9 cellular contexts compared by ENCODE assay signal in genomic region chr6:18121580-18122127, GRCh38. TPM values are rescaled to one million over a fixed set of nuclear protein-coding genes. Genes with fewer than 3 reads are reported as not detected.
DNase-seq lines count a peak whose midpoint lies in the region; ATAC-seq and TF ChIP-seq lines count a peak whose summit lies in the region.
"Had no signal": no experiment of that assay in that cellular context is flagged by ENCODE, and none has a peak within 500 bp of the region (broad histone marks: within the 10 kb centered on the region; RNA-seq: fewer than 3 reads in every experiment).

No MANE protein-coding gene starts in this region.

- H3K79me2 ChIP-seq in Loucy (ENCODE audit: insufficient read depth, low read length), result no peaks in the 10 kb centered on the region

- intact Hi-C loops in colonic mucosa (cut with DNase I), result loop anchor here (5.0 kb wide), 1 partner anchor 134 kb away; the partner anchor contains the start of gene KIF13A

- H3K9me3 Mint-ChIP-seq in endodermal cell, result no peaks in the 10 kb centered on the region
- no peaks in the 10 kb centered on the region for H3K9me3 Mint-ChIP-seq in progenitor cell of endocrine pancreas (ENCODE audit: low read depth)

- H3K4me1 Mint-ChIP-seq in endodermal cell, result no peaks in the 10 kb centered on the region
- peaks cover 2% of the 10 kb centered on the region for H3K4me1 Mint-ChIP-seq in progenitor cell of endocrine pancreas (ENCODE audit: low read depth)

- TF ChIP-seq CTCF in GM06990 (IDR thresholded peaks at IDR 0.05; ENCODE audit: insufficient read depth, low read length, poor library complexity, severe bottlenecking), result peak; percentile 47
- TF ChIP-seq CTCF in Loucy (conservative IDR thresholded peaks at IDR 0.05; ENCODE audit: low read length), result peak; percentile 68
- peak; percentile 70 for TF ChIP-seq CTCF in endodermal cell (conservative IDR thresholded peaks at IDR 0.05)
- no peak for TF ChIP-seq CTCF in progenitor cell of endocrine pancreas (IDR thresholded peaks at IDR 0.05; ENCODE audit: unreplicated experiment)
- no peak for TF ChIP-seq CTCF in colonic mucosa (IDR thresholded peaks at IDR 0.05)

- H3K27me3 ChIP-seq in GM06990 (replicated peaks; ENCODE audit: control insufficient read depth, insufficient read depth, low read length) (no peaks in the 10 kb centered on the region; the same call in none of the 2 replicates), Loucy (ENCODE audit: insufficient read depth, low read length, poor library complexity, severe bottlenecking) (peaks cover 21% of the 10 kb centered on the region), endodermal cell (ENCODE audit: control insufficient read depth, insufficient read depth, low read length, poor library complexity, severe bottlenecking) (peaks cover 9% of the 10 kb centered on the region), colonic mucosa (no peaks in the 10 kb centered on the region)
- H3K27me3 ChIP-seq: pancreas had no signal

- 93 to 97% methylated on average over 13 to 19 of the region's 19 CpGs for whole genome bisulfite sequencing in endodermal cell (ENCODE audit: insufficient coverage in 1 of 2, insufficient read length in 1 of 2), 2 experiments

- H3K9ac ChIP-seq in Loucy (ENCODE audit: low read depth, low read length, poor library complexity, severe bottlenecking) (no peak overlapping the region), endodermal cell (ENCODE audit: extremely low read depth, low read length, poor library complexity, severe bottlenecking) (no peak overlapping the region), colonic mucosa (ENCODE audit: low read depth in 2 of 2, low read length in 2 of 2) (peak overlapping the region in 1 of 2 donors; percentile 74)

- no peaks in the 10 kb centered on the region for H3K4me1 ChIP-seq in Loucy (ENCODE audit: insufficient read depth, low read length, poor library complexity, severe bottlenecking)
- no peaks in the 10 kb centered on the region for H3K4me1 ChIP-seq in endodermal cell (ENCODE audit: control insufficient read depth, insufficient read depth, low read length)
- H3K4me1 ChIP-seq in colonic mucosa, result peaks cover 13% of the 10 kb centered on the region
- H3K4me1 ChIP-seq: pancreas had no signal

- H3K36me3 ChIP-seq in GM06990 (ENCODE audit: control insufficient read depth, insufficient read depth, low read length) (no peaks in the 10 kb centered on the region), Loucy (ENCODE audit: insufficient read depth, low read length) (no peaks in the 10 kb centered on the region), endodermal cell (ENCODE audit: control insufficient read depth, insufficient read depth, low read length) (no peaks in the 10 kb centered on the region), colonic mucosa (no peaks in the 10 kb centered on the region)
- H3K36me3 ChIP-seq: pancreas had no signal

- H3K9me3 ChIP-seq in Loucy (ENCODE audit: insufficient read depth, low read depth, low read length) (no peaks in the 10 kb centered on the region), endodermal cell (ENCODE audit: control insufficient read depth, low read length) (no peaks in the 10 kb centered on the region), colonic mucosa (no peaks in the 10 kb centered on the region)
- H3K9me3 ChIP-seq: pancreas had no signal

- H3F3A ChIP-seq in Loucy (ENCODE audit: low read depth), result no peaks in the 10 kb centered on the region

- H3K4me3 ChIP-seq in GM06990 (replicated peaks; ENCODE audit: low read depth, low read length), result no peak overlapping the region
- no peak overlapping the region for H3K4me3 ChIP-seq in Loucy (ENCODE audit: low read length, poor library complexity, severe bottlenecking)
- H3K4me3 ChIP-seq in endodermal cell (ENCODE audit: low read length), result no peak overlapping the region
- no peak overlapping the region for H3K4me3 ChIP-seq in colonic mucosa

- H3K27me3 Mint-ChIP-seq in endodermal cell (ENCODE audit: insufficient read depth), result peaks cover 25% of the 10 kb centered on the region
- H3K27me3 Mint-ChIP-seq in progenitor cell of endocrine pancreas, result peaks cover 47% of the 10 kb centered on the region

- DNase-seq in GM06990 (ENCODE audit: extremely low read depth, insufficient read length) (peak; percentile 10), endodermal cell (peak; percentile 77), progenitor cell of endocrine pancreas (ENCODE audit: low spot score, unreplicated experiment) (no peak), midbrain (lab: John Stamatoyannopoulos, UW) (no peak), colonic mucosa (no peak)
- DNase-seq in activated effector memory CD4-positive, alpha-beta T cell treated with anti-CD3 and anti-CD28 coated beads, Interleukin-2, amount 50 U/mL, for 16 hours, result no peak

- H3K9me2 ChIP-seq in Loucy (replicated peaks; ENCODE audit: low read depth, low read length), result no peaks in the 10 kb centered on the region

- no peaks in the 10 kb centered on the region for H4K20me1 ChIP-seq in Loucy (ENCODE audit: insufficient read depth, low read length, poor library complexity, severe bottlenecking)

- H3K27ac Mint-ChIP-seq in endodermal cell (no peak overlapping the region), progenitor cell of endocrine pancreas (peak overlapping the region; percentile 42)

- no peaks in the 10 kb centered on the region for H3K36me3 Mint-ChIP-seq in endodermal cell (ENCODE audit: low read depth)
- H3K36me3 Mint-ChIP-seq in progenitor cell of endocrine pancreas (ENCODE audit: insufficient read depth), result no peaks in the 10 kb centered on the region

- H3K4me2 ChIP-seq in Loucy (ENCODE audit: low read depth, low read length, poor library complexity, severe bottlenecking), result no peak overlapping the region

- H3K4me3 Mint-ChIP-seq in endodermal cell (peak overlapping the region; percentile 48), progenitor cell of endocrine pancreas (ENCODE audit: low read depth) (peak overlapping the region; percentile 47)

- H2AFZ ChIP-seq in Loucy (ENCODE audit: low read length), result no peak overlapping the region

- no peak for ATAC-seq in GM21723 (IDR thresholded peaks at IDR 0.05; ENCODE audit: unreplicated experiment)

- H3K27ac ChIP-seq in endodermal cell (ENCODE audit: low read depth, low read length) (no peak overlapping the region), colonic mucosa (no peak overlapping the region)

RNA-seq across cellular contexts. Expression of gene NHLRC1, which starts 0.8 kb away (rescaled TPM):
- total RNA-seq in endodermal cell, result under 1 TPM; 0.29 to 0.88 TPM
- 0.43 TPM for polyA plus RNA-seq in endodermal cell (2013, experiment 1 of 2)
- polyA plus RNA-seq in endodermal cell (2013, experiment 2 of 2), result 0.25 TPM
- 0.60 and 0.65 TPM in 2 replicates for total RNA-seq in progenitor cell of endocrine pancreas
- total RNA-seq in colonic mucosa, result 1 to 10 TPM; 1.6 to 2.5 TPM

RNA-seq across cellular contexts. Expression of gene TPMT, which starts 33.2 kb away (rescaled TPM):
- total RNA-seq in endodermal cell (10 to 100 TPM; 14.0 to 15.8 TPM), progenitor cell of endocrine pancreas (8.2 and 9.3 TPM in 2 replicates), colonic mucosa (10 to 100 TPM; 51.1 to 52.5 TPM)
- 11.1 TPM for polyA plus RNA-seq in endodermal cell (2013, experiment 1 of 2)
- 10.3 TPM for polyA plus RNA-seq in endodermal cell (2013, experiment 2 of 2)

RNA-seq across cellular contexts. Expression of gene KDM1B, which starts 33.6 kb away (rescaled TPM):
- total RNA-seq in endodermal cell (1 to 10 TPM; 7.7 to 9.3 TPM), progenitor cell of endocrine pancreas (19.5 and 21.7 TPM in 2 replicates), colonic mucosa (10 to 100 TPM; 28.4 to 43.5 TPM)
- 15.7 TPM for polyA plus RNA-seq in endodermal cell (2013, experiment 1 of 2)
- polyA plus RNA-seq in endodermal cell (2013, experiment 2 of 2), result 15.0 TPM

Comparison
In these comparisons a context has a peak if more than half of its experiments do, and no peak if none do; other contexts are left out.
1. DNase-seq: peak in GM06990 (single experiment) and endodermal cell (single experiment); none in progenitor cell of endocrine pancreas (single experiment), activated effector memory CD4-positive, alpha-beta T cell treated with anti-CD3 and anti-CD28 coated beads, Interleukin-2, amount 50 U/mL, for 16 hours (single experiment), midbrain (single experiment) and colonic mucosa (single experiment).
2. CTCF ChIP-seq: peak in GM06990 (single experiment), Loucy (single experiment) and endodermal cell (single experiment); none in progenitor cell of endocrine pancreas (single experiment) and colonic mucosa (single experiment).